1 cellular context compared by ENCODE assay signal in the genomic region with DNA sequence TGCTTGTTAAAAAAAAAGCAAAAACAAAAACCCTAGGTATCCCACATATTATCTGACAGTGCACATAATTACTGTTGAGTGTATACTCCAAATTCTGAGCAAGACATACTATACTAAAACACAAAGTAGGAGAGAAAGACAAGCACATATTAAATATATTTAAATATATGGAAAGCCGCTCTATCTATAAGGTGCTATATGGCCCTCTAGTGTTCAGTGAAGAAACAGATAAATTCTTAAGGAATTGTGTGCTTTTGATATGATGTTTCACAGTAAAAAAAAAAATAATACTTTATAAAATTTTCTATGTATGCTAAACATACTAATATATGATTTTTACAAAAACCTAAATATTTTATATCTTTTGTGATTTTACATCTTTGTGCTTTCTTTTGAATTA.
TF ChIP-seq lines count a peak whose summit lies in the region.

No MANE protein-coding gene starts in this region.

TF ChIP-seq in liver, 16 proteins besides CTCF, POLR2A, EP300 and RAD21 (continued from another document):
- TF ChIP-seq, protein P1, sequence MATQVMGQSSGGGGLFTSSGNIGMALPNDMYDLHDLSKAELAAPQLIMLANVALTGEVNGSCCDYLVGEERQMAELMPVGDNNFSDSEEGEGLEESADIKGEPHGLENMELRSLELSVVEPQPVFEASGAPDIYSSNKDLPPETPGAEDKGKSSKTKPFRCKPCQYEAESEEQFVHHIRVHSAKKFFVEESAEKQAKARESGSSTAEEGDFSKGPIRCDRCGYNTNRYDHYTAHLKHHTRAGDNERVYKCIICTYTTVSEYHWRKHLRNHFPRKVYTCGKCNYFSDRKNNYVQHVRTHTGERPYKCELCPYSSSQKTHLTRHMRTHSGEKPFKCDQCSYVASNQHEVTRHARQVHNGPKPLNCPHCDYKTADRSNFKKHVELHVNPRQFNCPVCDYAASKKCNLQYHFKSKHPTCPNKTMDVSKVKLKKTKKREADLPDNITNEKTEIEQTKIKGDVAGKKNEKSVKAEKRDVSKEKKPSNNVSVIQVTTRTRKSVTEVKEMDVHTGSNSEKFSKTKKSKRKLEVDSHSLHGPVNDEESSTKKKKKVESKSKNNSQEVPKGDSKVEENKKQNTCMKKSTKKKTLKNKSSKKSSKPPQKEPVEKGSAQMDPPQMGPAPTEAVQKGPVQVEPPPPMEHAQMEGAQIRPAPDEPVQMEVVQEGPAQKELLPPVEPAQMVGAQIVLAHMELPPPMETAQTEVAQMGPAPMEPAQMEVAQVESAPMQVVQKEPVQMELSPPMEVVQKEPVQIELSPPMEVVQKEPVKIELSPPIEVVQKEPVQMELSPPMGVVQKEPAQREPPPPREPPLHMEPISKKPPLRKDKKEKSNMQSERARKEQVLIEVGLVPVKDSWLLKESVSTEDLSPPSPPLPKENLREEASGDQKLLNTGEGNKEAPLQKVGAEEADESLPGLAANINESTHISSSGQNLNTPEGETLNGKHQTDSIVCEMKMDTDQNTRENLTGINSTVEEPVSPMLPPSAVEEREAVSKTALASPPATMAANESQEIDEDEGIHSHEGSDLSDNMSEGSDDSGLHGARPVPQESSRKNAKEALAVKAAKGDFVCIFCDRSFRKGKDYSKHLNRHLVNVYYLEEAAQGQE (IDR thresholded peaks at IDR 0.05), result no peak
